Comparison of ENCODE assay signal across 9 cellular contexts in the genomic region with DNA sequence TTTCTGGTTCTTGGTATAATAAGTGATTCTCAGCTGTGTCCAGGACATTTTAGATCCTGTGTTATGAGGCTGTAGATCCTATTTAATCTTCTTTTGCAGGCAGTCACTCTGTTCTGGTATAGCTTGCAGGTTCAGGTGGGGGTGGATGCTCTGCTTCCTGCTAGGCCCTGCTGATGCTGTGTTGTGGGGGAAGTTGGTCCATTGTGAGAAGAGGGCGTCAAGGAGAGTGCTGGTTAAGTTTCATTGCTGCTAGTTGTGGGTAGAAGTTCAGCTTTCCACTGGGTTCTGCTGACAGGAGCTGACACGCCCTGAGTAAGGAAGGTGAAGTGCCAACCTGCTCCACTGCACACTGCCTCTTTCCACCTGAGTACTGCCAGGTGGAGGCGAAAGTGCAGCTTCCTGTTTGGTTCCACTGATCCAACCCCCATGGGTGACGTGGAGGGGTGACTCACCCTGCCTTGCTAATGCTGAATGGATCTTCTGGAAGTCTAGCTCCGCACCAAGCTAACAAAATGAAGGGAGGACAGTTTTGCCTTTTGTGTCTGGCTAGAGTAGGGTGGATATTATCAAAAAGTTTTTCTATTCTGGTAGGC. TPM values are rescaled to one million over a fixed set of nuclear protein-coding genes. Genes with fewer than 3 reads are reported as not detected.
DNase-seq lines count a peak whose midpoint lies in the region; ATAC-seq and TF ChIP-seq lines count a peak whose summit lies in the region.
"Had no signal": no experiment of that assay in that cellular context is flagged by ENCODE, and none has a peak within 500 bp of the region (broad histone marks: within the 10 kb centered on the region; RNA-seq: fewer than 3 reads in every experiment).

No MANE protein-coding gene starts in this region.

- H3K9me2 ChIP-seq in Karpas-422 (replicated peaks; ENCODE audit: insufficient read depth, low read length) = no peaks in the 10 kb centered on the region

- H2AFZ ChIP-seq in Karpas-422 (ENCODE audit: low read length) = no peak overlapping the region

- no peak overlapping the region for H3K4me2 ChIP-seq in Karpas-422 (ENCODE audit: low read depth, low read length, poor library complexity, severe bottlenecking)

- intact Hi-C loops in vagina (cut with DNase I) = no loop called here

- ATAC-seq in GM19468 (IDR thresholded peaks at IDR 0.05; ENCODE audit: extremely low read depth, unreplicated experiment) = peak; percentile 14

- H3K27ac ChIP-seq in Karpas-422 (ENCODE audit: low read length) (no peak overlapping the region), vagina (no peak overlapping the region)
- H3K27ac ChIP-seq: HL-60 had no signal

- no peak overlapping the region for H3K9ac ChIP-seq in Karpas-422 (ENCODE audit: low read length)

- DNase-seq in Karpas-422 (peak; percentile 46), renal cortical epithelial cell (ENCODE audit: low read depth) (peak; percentile 46), NCI-H1417 treated with DMSO at 0.1 percent for 48 hours (lab: John Stamatoyannopoulos, UW) (no peak), NCI-H2081 (lab: John Stamatoyannopoulos, UW) (no peak), NCI-H226 (no peak), vagina (ENCODE audit: extremely low spot score in 2 of 2) (no peak)
- peak; percentile 39 to 40 for DNase-seq in activated T-helper 1 cell treated with anti-CD3 and anti-CD28 coated beads, Interleukin-2, amount 50 U/mL, for 16 hours (ENCODE audit: low read depth in 1 of 2, low spot score in 1 of 2)

- no peak for TF ChIP-seq POLR2A in vagina (IDR thresholded peaks at IDR 0.05)

- no peaks in the 10 kb centered on the region for H3K36me3 ChIP-seq in Karpas-422 (ENCODE audit: insufficient read depth, low read length)
- H3K36me3 ChIP-seq in vagina = no peaks in the 10 kb centered on the region

- no peaks in the 10 kb centered on the region for H3K79me2 ChIP-seq in Karpas-422 (ENCODE audit: low read length)

- no peak for TF ChIP-seq CTCF in vagina (IDR thresholded peaks at IDR 0.05)

- H3K4me3 ChIP-seq in Karpas-422 (ENCODE audit: low read length) = no peak overlapping the region
- H3K4me3 ChIP-seq in vagina = no peak overlapping the region

- H3K27me3 ChIP-seq in Karpas-422 (ENCODE audit: low read length) (no peaks in the 10 kb centered on the region), vagina (no peaks in the 10 kb centered on the region)

- H4K20me1 ChIP-seq in Karpas-422 (ENCODE audit: insufficient read depth, low read depth, low read length) = no peaks in the 10 kb centered on the region

- H3K4me1 ChIP-seq in Karpas-422 (ENCODE audit: low read length) (no peaks in the 10 kb centered on the region), vagina (peaks cover 5% of the 10 kb centered on the region)

- H3K9me3 ChIP-seq in Karpas-422 (ENCODE audit: low read length) (no peaks in the 10 kb centered on the region), vagina (no peaks in the 10 kb centered on the region)

RNA-seq across cellular contexts. Expression of gene NMRK1, which starts 16.3 kb away (rescaled TPM):
- 9.0 and 14.3 TPM in 2 replicates for total RNA-seq in Karpas-422 (2014; rRNA removed; shearing (Covaris generic); ENCODE audit: low replicate concordance)
- total RNA-seq in renal cortical epithelial cell (14.6 and 24.8 TPM in 2 replicates), vagina (20.4 TPM)

RNA-seq across cellular contexts. Expression of gene OSTF1, which starts 16.7 kb away (rescaled TPM):
- 56.1 and 60.0 TPM in 2 replicates for total RNA-seq in Karpas-422 (2014; rRNA removed; shearing (Covaris generic); ENCODE audit: low replicate concordance)
- total RNA-seq in renal cortical epithelial cell (37.2 and 81.6 TPM in 2 replicates), vagina (25.0 TPM)

RNA-seq across cellular contexts. Expression of gene CARNMT1, which starts 43.5 kb away (rescaled TPM):
- total RNA-seq in Karpas-422 (2014; rRNA removed; shearing (Covaris generic); ENCODE audit: low replicate concordance) = 34.5 and 42.0 TPM in 2 replicates
- total RNA-seq in renal cortical epithelial cell (43.4 and 46.4 TPM in 2 replicates), vagina (15.5 TPM)

Comparison
In these comparisons a context has a peak if more than half of its experiments do, and no peak if none do; other contexts are left out.
1. DNase-seq: peak in Karpas-422 (single experiment), activated T-helper 1 cell treated with anti-CD3 and anti-CD28 coated beads, Interleukin-2, amount 50 U/mL, for 16 hours (2 of 2) and renal cortical epithelial cell (single experiment); none in NCI-H1417 treated with DMSO at 0.1 percent for 48 hours (single experiment), NCI-H2081 (0 of 2), NCI-H226 (single experiment) and vagina (0 of 2).